In the genomic region with DNA sequence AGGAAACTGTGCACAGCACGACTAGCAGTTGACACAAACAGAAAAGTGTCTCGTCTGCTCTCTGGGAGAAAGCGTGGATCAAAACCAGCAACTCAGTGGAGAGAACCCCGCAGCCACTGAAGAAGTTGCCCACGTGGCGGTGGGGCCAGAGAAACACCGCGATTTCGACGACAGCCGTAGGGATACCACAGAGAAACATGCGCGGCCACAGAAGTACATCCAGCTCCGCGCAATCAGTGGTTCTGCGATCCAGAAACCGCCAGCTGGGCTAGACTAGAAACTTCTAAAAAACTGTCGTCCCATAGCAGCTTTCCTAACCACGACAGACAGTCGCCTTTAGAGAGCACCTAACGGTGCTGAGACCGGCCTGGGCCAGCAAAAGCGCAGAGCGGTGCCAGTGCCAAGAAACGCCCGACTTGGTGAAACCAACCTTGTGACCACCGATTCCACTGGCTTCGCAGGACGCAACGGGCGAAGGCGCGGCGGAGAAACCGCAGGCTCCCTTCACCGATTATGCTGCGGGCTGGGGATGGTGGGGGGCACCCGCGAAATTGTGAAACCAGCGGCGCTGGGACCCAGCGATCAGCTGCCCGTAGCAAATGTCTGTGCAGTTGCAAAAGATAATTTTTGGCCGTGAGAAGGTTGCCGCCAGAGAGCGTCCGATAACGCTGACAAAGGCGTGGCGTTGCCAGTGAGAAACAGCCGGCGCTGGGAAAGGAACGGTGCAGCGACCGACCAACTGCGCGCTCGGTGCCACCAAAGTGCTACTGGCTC, we compare ENCODE assay signal across 1 cellular context.
TF ChIP-seq lines count a peak whose summit lies in the region.

No MANE protein-coding gene starts in this region.

TF ChIP-seq in K562, 482 proteins besides CTCF, POLR2A, EP300 and RAD21 (continued from another document and continues in another):
- TF ChIP-seq, protein P1, sequence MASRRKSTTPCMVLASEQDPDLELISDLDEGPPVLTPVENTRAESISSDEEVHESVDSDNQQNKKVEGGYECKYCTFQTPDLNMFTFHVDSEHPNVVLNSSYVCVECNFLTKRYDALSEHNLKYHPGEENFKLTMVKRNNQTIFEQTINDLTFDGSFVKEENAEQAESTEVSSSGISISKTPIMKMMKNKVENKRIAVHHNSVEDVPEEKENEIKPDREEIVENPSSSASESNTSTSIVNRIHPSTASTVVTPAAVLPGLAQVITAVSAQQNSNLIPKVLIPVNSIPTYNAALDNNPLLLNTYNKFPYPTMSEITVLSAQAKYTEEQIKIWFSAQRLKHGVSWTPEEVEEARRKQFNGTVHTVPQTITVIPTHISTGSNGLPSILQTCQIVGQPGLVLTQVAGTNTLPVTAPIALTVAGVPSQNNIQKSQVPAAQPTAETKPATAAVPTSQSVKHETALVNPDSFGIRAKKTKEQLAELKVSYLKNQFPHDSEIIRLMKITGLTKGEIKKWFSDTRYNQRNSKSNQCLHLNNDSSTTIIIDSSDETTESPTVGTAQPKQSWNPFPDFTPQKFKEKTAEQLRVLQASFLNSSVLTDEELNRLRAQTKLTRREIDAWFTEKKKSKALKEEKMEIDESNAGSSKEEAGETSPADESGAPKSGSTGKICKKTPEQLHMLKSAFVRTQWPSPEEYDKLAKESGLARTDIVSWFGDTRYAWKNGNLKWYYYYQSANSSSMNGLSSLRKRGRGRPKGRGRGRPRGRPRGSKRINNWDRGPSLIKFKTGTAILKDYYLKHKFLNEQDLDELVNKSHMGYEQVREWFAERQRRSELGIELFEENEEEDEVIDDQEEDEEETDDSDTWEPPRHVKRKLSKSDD (conservative IDR thresholded peaks at IDR 0.05; ENCODE audit: low read length) = peak; percentile 87
- TF ChIP-seq THAP7 (CRISPR knock-in tag; IDR thresholded peaks at IDR 0.05) = 0 out of 2 replicates have a peak, but pooled peaks have one; percentile 49
- TF ChIP-seq SMARCE1 (IDR thresholded peaks at IDR 0.05) = peak; percentile 63; the same call in 1 of the 2 replicates
- TF ChIP-seq MBD2 (IDR thresholded peaks at IDR 0.05; ENCODE audit: borderline replicate concordance, low read depth) = peak; percentile 51; the same call in 1 of the 2 replicates
- peak; percentile 70; the same call in 1 of the 2 replicates for TF ChIP-seq ZNF740 (CRISPR knock-in tag; IDR thresholded peaks at IDR 0.05)
- no peak; a peak in 1 of 4 replicates for TF ChIP-seq ZNF740 (tag; IDR thresholded peaks at IDR 0.05)
- TF ChIP-seq ZFPM2 (CRISPR knock-in tag; IDR thresholded peaks at IDR 0.05) = peak; percentile 82; the same call in 1 of the 2 replicates
- TF ChIP-seq HNRNPK (IDR thresholded peaks at IDR 0.05; ENCODE audit: low read depth, low read length, poor library complexity, severe bottlenecking) = no peak
- TF ChIP-seq MLLT1 (IDR thresholded peaks at IDR 0.05) = peak; percentile 56 to 85; a peak in 2 of 4 replicates
- TF ChIP-seq ZEB2 (IDR thresholded peaks at IDR 0.05) = no peak
- TF ChIP-seq RBM25 (IDR thresholded peaks at IDR 0.05; ENCODE audit: low read depth, low read length, severe bottlenecking) = no peak
- TF ChIP-seq POLR2G (IDR thresholded peaks at IDR 0.05; ENCODE audit: low read depth, low read length) = peak; percentile 83
- TF ChIP-seq PHF20 (IDR thresholded peaks at IDR 0.05; ENCODE audit: partially characterized antibody) = no peak
- no peak for TF ChIP-seq NR2F6 (CRISPR knock-in tag; IDR thresholded peaks at IDR 0.05)
- peak; percentile 69 for TF ChIP-seq SMAD1 (IDR thresholded peaks at IDR 0.05; ENCODE audit: low read depth, low read length, partially characterized antibody)
- no peak for TF ChIP-seq NELFE (IDR thresholded peaks at IDR 0.05; ENCODE audit: insufficient read depth, insufficient read length)
- no peak; the same call in 1 of the 2 replicates for TF ChIP-seq PATZ1 (CRISPR knock-in tag; IDR thresholded peaks at IDR 0.05; ENCODE audit: borderline replicate concordance)
- no peak for TF ChIP-seq ZNF77 (CRISPR knock-in tag; IDR thresholded peaks at IDR 0.05)
- TF ChIP-seq, protein P2, sequence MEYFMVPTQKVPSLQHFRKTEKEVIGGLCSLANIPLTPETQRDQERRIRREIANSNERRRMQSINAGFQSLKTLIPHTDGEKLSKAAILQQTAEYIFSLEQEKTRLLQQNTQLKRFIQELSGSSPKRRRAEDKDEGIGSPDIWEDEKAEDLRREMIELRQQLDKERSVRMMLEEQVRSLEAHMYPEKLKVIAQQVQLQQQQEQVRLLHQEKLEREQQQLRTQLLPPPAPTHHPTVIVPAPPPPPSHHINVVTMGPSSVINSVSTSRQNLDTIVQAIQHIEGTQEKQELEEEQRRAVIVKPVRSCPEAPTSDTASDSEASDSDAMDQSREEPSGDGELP (CRISPR knock-in tag; IDR thresholded peaks at IDR 0.05; ENCODE audit: borderline replicate concordance) = peak; percentile 96
- peak; percentile 59 for TF ChIP-seq HMGN3 (IDR thresholded peaks at IDR 0.05; ENCODE audit: borderline replicate concordance, extremely low read depth, insufficient read length, low read depth, low read length)
- TF ChIP-seq ZNF124 (CRISPR knock-in tag; IDR thresholded peaks at IDR 0.05) = peak; percentile 11; the same call in 1 of the 2 replicates
- TF ChIP-seq TCF3 (CRISPR knock-in tag; IDR thresholded peaks at IDR 0.05) = peak; percentile 72
- no peak for TF ChIP-seq ZNF347 (CRISPR knock-in tag; IDR thresholded peaks at IDR 0.05; ENCODE audit: low read depth)
- TF ChIP-seq PHF21A (IDR thresholded peaks at IDR 0.05; ENCODE audit: borderline replicate concordance, low read depth) = no peak
- TF ChIP-seq ZNF696 (CRISPR knock-in tag; conservative IDR thresholded peaks at IDR 0.05) = no peak
- 0 out of 2 replicates have a peak, but pooled peaks have one; percentile 11 for TF ChIP-seq ZNF57 (CRISPR knock-in tag; IDR thresholded peaks at IDR 0.05)
- peak; percentile 74 for TF ChIP-seq ARID1B (IDR thresholded peaks at IDR 0.05)
- no peak for TF ChIP-seq NR2C2 (CRISPR knock-in tag; IDR thresholded peaks at IDR 0.05)
- TF ChIP-seq NR2C2 (tag; IDR thresholded peaks at IDR 0.05) = peak; percentile 9; the same call in 1 of the 2 replicates
- TF ChIP-seq IRF1 (CRISPR knock-in tag; IDR thresholded peaks at IDR 0.05; ENCODE audit: borderline replicate concordance) = peak; percentile 93
- no peak; the same call in 1 of the 2 replicates for TF ChIP-seq TARDBP (IDR thresholded peaks at IDR 0.05)
- no peak for TF ChIP-seq ESRRB (CRISPR knock-in tag; IDR thresholded peaks at IDR 0.05; ENCODE audit: borderline replicate concordance)
- TF ChIP-seq ZKSCAN8 (CRISPR knock-in tag; IDR thresholded peaks at IDR 0.05) = no peak; the same call in 1 of the 2 replicates
- no peak for TF ChIP-seq SAFB2 (IDR thresholded peaks at IDR 0.05; ENCODE audit: borderline replicate concordance, low read depth, low read length, severe bottlenecking)
- TF ChIP-seq, protein P3, sequence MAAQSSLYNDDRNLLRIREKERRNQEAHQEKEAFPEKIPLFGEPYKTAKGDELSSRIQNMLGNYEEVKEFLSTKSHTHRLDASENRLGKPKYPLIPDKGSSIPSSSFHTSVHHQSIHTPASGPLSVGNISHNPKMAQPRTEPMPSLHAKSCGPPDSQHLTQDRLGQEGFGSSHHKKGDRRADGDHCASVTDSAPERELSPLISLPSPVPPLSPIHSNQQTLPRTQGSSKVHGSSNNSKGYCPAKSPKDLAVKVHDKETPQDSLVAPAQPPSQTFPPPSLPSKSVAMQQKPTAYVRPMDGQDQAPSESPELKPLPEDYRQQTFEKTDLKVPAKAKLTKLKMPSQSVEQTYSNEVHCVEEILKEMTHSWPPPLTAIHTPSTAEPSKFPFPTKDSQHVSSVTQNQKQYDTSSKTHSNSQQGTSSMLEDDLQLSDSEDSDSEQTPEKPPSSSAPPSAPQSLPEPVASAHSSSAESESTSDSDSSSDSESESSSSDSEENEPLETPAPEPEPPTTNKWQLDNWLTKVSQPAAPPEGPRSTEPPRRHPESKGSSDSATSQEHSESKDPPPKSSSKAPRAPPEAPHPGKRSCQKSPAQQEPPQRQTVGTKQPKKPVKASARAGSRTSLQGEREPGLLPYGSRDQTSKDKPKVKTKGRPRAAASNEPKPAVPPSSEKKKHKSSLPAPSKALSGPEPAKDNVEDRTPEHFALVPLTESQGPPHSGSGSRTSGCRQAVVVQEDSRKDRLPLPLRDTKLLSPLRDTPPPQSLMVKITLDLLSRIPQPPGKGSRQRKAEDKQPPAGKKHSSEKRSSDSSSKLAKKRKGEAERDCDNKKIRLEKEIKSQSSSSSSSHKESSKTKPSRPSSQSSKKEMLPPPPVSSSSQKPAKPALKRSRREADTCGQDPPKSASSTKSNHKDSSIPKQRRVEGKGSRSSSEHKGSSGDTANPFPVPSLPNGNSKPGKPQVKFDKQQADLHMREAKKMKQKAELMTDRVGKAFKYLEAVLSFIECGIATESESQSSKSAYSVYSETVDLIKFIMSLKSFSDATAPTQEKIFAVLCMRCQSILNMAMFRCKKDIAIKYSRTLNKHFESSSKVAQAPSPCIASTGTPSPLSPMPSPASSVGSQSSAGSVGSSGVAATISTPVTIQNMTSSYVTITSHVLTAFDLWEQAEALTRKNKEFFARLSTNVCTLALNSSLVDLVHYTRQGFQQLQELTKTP (IDR thresholded peaks at IDR 0.05; ENCODE audit: low read depth in 1 of 2, partially characterized antibody in 2 of 2) = no peak
- TF ChIP-seq PRPF4 (IDR thresholded peaks at IDR 0.05; ENCODE audit: insufficient read depth, low read depth, low read length, poor library complexity, severe bottlenecking) = no peak
- TF ChIP-seq ZNF282 (CRISPR knock-in tag; IDR thresholded peaks at IDR 0.05) = 0 out of 2 replicates have a peak, but pooled peaks have one; percentile 74
- TF ChIP-seq PCBP2 (IDR thresholded peaks at IDR 0.05; ENCODE audit: low read depth, low read length, poor library complexity, severe bottlenecking) = no peak
- peak; percentile 52 for TF ChIP-seq HDAC3 (IDR thresholded peaks at IDR 0.05; ENCODE audit: borderline replicate concordance, partially characterized antibody)
- TF ChIP-seq, protein P4, sequence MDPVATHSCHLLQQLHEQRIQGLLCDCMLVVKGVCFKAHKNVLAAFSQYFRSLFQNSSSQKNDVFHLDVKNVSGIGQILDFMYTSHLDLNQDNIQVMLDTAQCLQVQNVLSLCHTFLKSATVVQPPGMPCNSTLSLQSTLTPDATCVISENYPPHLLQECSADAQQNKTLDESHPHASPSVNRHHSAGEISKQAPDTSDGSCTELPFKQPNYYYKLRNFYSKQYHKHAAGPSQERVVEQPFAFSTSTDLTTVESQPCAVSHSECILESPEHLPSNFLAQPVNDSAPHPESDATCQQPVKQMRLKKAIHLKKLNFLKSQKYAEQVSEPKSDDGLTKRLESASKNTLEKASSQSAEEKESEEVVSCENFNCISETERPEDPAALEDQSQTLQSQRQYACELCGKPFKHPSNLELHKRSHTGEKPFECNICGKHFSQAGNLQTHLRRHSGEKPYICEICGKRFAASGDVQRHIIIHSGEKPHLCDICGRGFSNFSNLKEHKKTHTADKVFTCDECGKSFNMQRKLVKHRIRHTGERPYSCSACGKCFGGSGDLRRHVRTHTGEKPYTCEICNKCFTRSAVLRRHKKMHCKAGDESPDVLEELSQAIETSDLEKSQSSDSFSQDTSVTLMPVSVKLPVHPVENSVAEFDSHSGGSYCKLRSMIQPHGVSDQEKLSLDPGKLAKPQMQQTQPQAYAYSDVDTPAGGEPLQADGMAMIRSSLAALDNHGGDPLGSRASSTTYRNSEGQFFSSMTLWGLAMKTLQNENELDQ (CRISPR knock-in tag; IDR thresholded peaks at IDR 0.05; ENCODE audit: borderline replicate concordance) = peak; percentile 91; the same call in 1 of the 2 replicates
- TF ChIP-seq ZBTB1 (CRISPR knock-in tag; IDR thresholded peaks at IDR 0.05; ENCODE audit: borderline replicate concordance, low read depth) = peak; percentile 93
- TF ChIP-seq ZNF445 (CRISPR knock-in tag; IDR thresholded peaks at IDR 0.05; ENCODE audit: low read depth) = no peak
- TF ChIP-seq EGR1 (conservative IDR thresholded peaks at IDR 0.05) = no peak
- no peak for TF ChIP-seq NFYB (IDR thresholded peaks at IDR 0.05; ENCODE audit: extremely low read depth, insufficient read length)
- TF ChIP-seq CREM (IDR thresholded peaks at IDR 0.05; ENCODE audit: low read depth) = peak; percentile 80
